In genomic region chr2:199865905-199866304, GRCh38 we compare ENCODE assay signal across 1 cellular context.
TF ChIP-seq lines count a peak whose summit lies in the region.

No MANE protein-coding gene starts in this region.

TF ChIP-seq in HepG2, 621 proteins besides CTCF, POLR2A, EP300 and RAD21 (continued from another document):
- TF ChIP-seq ZBTB46 (CRISPR knock-in tag; IDR thresholded peaks at IDR 0.05; ENCODE audit: borderline replicate concordance) = no peak
- no peak for TF ChIP-seq ZNF577 (CRISPR knock-in tag; IDR thresholded peaks at IDR 0.05; ENCODE audit: borderline replicate concordance, low read depth)
- no peak for TF ChIP-seq NFIC (IDR thresholded peaks at IDR 0.05; ENCODE audit: low read length)
- TF ChIP-seq SIN3A (IDR thresholded peaks at IDR 0.05; ENCODE audit: borderline replicate concordance, low read depth, low read length) = no peak
- no peak for TF ChIP-seq ZNF17 (CRISPR knock-in tag; IDR thresholded peaks at IDR 0.05)
TF ChIP-seq in HepG2: peak in this region for 3.
